Comparison of ENCODE assay signal across 21 cellular contexts in genomic region chr7:30840176-30841024, GRCh38.
DNase-seq lines count a peak whose midpoint lies in the region; ATAC-seq and TF ChIP-seq lines count a peak whose summit lies in the region.
"Had no signal": no experiment of that assay in that cellular context is flagged by ENCODE, and none has a peak within 500 bp of the region (broad histone marks: within the 10 kb centered on the region; RNA-seq: fewer than 3 reads in every experiment).

No MANE protein-coding gene starts in this region.

- no peak overlapping the region for H3K4me3 Mint-ChIP-seq in type B pancreatic cell
- H3K4me3 Mint-ChIP-seq: CD8-positive, alpha-beta memory T cell; H9; HFFc6 had no signal

- DNase-seq in left cardiac atrium (peak; percentile 77), Right ventricle myocardium superior (no peak), coronary artery (ENCODE audit: low spot score) (peak; percentile 61), right lobe of liver (no peak), type B pancreatic cell (ENCODE audit: extremely low spot score, unreplicated experiment) (peak; percentile 29), iPS-NIHi11 (ENCODE audit: low spot score) (no peak), RWPE1 (ENCODE audit: low spot score) (no peak)
- DNase-seq: Calu3; CD8-positive, alpha-beta memory T cell; DMS153; GM23248; H9; HFFc6; Kasumi-1; NCI-H1694; NCI-H2081; NCI-H2171; NCI-H524; NCI-H774 had no signal

- no peak for TF ChIP-seq POLR2A in right lobe of liver (IDR thresholded peaks at IDR 0.05)

- no peaks in the 10 kb centered on the region for H3K4me1 ChIP-seq in right lobe of liver

- CTCF ChIA-PET in RWPE1 (lab: Yijun Ruan, JAX): no interaction called here

- H3K9me3 Mint-ChIP-seq in type B pancreatic cell: no peaks in the 10 kb centered on the region
- H3K9me3 Mint-ChIP-seq: CD8-positive, alpha-beta memory T cell; HFFc6 had no signal

- POLR2A ChIA-PET in RWPE1 (lab: Yijun Ruan, JAX; ENCODE audit: low non-redundant PET): no interaction called here

- no peak overlapping the region for H3K27ac Mint-ChIP-seq in type B pancreatic cell
- H3K27ac Mint-ChIP-seq: CD8-positive, alpha-beta memory T cell; H9; HFFc6 had no signal

- peaks cover 7% of the 10 kb centered on the region for H3K4me1 Mint-ChIP-seq in type B pancreatic cell (ENCODE audit: unreplicated experiment)
- H3K4me1 Mint-ChIP-seq: CD8-positive, alpha-beta memory T cell had no signal

- peak overlapping the region in 1 of 2 donors; percentile 19 for H3K27ac ChIP-seq in coronary artery
- H3K27ac ChIP-seq in right lobe of liver: no peak overlapping the region
- H3K27ac ChIP-seq in RWPE1: no peak overlapping the region
- H3K27ac ChIP-seq: C4-2B, GM23248 had no signal

- intact Hi-C loops in left cardiac atrium (cut with DNase I) (no loop called here), Right ventricle myocardium superior (cut with DNase I) (no loop called here), right lobe of liver (cut with DNase I) (no loop called here)

- H3K36me3 Mint-ChIP-seq in type B pancreatic cell: peaks cover 11% of the 10 kb centered on the region

- H3K27me3 Mint-ChIP-seq in type B pancreatic cell: no peaks in the 10 kb centered on the region
- H3K27me3 Mint-ChIP-seq: CD8-positive, alpha-beta memory T cell had no signal

- ATAC-seq in left cardiac atrium (peak; percentile 12 to 18), Right ventricle myocardium superior (ENCODE audit: poor library complexity) (no peak), right lobe of liver (peak; percentile 12 to 62 (median 54))
- ATAC-seq: Panc1 had no signal

- 79% methylated on average over 3 of the region's 6 CpGs for WGBS in right lobe of liver (ENCODE audit: insufficient coverage, low coverage, low lambda C conversion rate, missing lambda C conversion rate)

- H3K9me3 ChIP-seq in right lobe of liver: no peaks in the 10 kb centered on the region

- no peaks in the 10 kb centered on the region for H3K27me3 ChIP-seq in right lobe of liver

- TF ChIP-seq CTCF in coronary artery (IDR thresholded peaks at IDR 0.05) (no peak), right lobe of liver (IDR thresholded peaks at IDR 0.05) (no peak), type B pancreatic cell (conservative IDR thresholded peaks at IDR 0.05) (no peak), RWPE1 (conservative IDR thresholded peaks at IDR 0.05; ENCODE audit: low read depth) (no peak)

- H3K4me3 ChIP-seq in coronary artery: no peak overlapping the region
- no peak overlapping the region for H3K4me3 ChIP-seq in right lobe of liver
- H3K4me3 ChIP-seq: GM23248 had no signal

- H3K36me3 ChIP-seq in right lobe of liver: no peaks in the 10 kb centered on the region

Comparison
In these comparisons a context has a peak if more than half of its experiments do, and no peak if none do; other contexts are left out.
1. DNase-seq: peak in left cardiac atrium (single experiment), coronary artery (single experiment) and type B pancreatic cell (single experiment); none in Right ventricle myocardium superior (single experiment), right lobe of liver (0 of 3), iPS-NIHi11 (single experiment) and RWPE1 (single experiment).